ENCODE assay signal across 2 cellular contexts in genomic region chr2:73131807-73132206, GRCh38.
TF ChIP-seq lines count a peak whose summit lies in the region.

No MANE protein-coding gene starts in this region.

TF ChIP-seq in SK-N-SH treated with all-trans-retinoic acid at 6 μM for 48 hours, 23 proteins besides CTCF, POLR2A, EP300 and RAD21 (continued from another document):
- TF ChIP-seq, protein P1, sequence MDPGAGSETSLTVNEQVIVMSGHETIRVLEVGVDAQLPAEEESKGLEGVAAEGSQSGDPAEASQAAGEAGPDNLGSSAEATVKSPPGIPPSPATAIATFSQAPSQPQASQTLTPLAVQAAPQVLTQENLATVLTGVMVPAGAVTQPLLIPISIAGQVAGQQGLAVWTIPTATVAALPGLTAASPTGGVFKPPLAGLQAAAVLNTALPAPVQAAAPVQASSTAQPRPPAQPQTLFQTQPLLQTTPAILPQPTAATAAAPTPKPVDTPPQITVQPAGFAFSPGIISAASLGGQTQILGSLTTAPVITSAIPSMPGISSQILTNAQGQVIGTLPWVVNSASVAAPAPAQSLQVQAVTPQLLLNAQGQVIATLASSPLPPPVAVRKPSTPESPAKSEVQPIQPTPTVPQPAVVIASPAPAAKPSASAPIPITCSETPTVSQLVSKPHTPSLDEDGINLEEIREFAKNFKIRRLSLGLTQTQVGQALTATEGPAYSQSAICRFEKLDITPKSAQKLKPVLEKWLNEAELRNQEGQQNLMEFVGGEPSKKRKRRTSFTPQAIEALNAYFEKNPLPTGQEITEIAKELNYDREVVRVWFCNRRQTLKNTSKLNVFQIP (CRISPR knock-in tag; IDR thresholded peaks at IDR 0.05; ENCODE audit: borderline replicate concordance, low read depth) = no peak
- no peak for TF ChIP-seq CREB5 (CRISPR knock-in tag; IDR thresholded peaks at IDR 0.05; ENCODE audit: low read depth)
- no peak for TF ChIP-seq PATZ1 (CRISPR knock-in tag; IDR thresholded peaks at IDR 0.05; ENCODE audit: borderline replicate concordance)
- no peak for TF ChIP-seq GLIS3 (CRISPR knock-in tag; IDR thresholded peaks at IDR 0.05)
- no peak for TF ChIP-seq ZFP30 (CRISPR knock-in tag; IDR thresholded peaks at IDR 0.05)
- no peak for TF ChIP-seq ESRRG (CRISPR knock-in tag; IDR thresholded peaks at IDR 0.05)
- no peak for TF ChIP-seq RARB (CRISPR knock-in tag; IDR thresholded peaks at IDR 0.05)
- TF ChIP-seq, protein P2, sequence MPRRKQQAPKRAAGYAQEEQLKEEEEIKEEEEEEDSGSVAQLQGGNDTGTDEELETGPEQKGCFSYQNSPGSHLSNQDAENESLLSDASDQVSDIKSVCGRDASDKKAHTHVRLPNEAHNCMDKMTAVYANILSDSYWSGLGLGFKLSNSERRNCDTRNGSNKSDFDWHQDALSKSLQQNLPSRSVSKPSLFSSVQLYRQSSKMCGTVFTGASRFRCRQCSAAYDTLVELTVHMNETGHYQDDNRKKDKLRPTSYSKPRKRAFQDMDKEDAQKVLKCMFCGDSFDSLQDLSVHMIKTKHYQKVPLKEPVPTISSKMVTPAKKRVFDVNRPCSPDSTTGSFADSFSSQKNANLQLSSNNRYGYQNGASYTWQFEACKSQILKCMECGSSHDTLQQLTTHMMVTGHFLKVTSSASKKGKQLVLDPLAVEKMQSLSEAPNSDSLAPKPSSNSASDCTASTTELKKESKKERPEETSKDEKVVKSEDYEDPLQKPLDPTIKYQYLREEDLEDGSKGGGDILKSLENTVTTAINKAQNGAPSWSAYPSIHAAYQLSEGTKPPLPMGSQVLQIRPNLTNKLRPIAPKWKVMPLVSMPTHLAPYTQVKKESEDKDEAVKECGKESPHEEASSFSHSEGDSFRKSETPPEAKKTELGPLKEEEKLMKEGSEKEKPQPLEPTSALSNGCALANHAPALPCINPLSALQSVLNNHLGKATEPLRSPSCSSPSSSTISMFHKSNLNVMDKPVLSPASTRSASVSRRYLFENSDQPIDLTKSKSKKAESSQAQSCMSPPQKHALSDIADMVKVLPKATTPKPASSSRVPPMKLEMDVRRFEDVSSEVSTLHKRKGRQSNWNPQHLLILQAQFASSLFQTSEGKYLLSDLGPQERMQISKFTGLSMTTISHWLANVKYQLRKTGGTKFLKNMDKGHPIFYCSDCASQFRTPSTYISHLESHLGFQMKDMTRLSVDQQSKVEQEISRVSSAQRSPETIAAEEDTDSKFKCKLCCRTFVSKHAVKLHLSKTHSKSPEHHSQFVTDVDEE (CRISPR knock-in tag; IDR thresholded peaks at IDR 0.05) = no peak
- TF ChIP-seq TOX (CRISPR knock-in tag; IDR thresholded peaks at IDR 0.05; ENCODE audit: borderline replicate concordance) = no peak
TF ChIP-seq in SK-N-SH treated with all-trans-retinoic acid at 6 μM for 48 hours: peak in this region for 0.

TF ChIP-seq in SK-N-SH, 30 proteins besides CTCF, POLR2A, EP300 and RAD21 (continued from another document):
- TF ChIP-seq PBX3 (IDR thresholded peaks at IDR 0.05) (no peak), FOXM1 (IDR thresholded peaks at IDR 0.05; ENCODE audit: low read depth) (no peak), YY1 (IDR thresholded peaks at IDR 0.05; ENCODE audit: low read depth) (no peak), SMC3 (IDR thresholded peaks at IDR 0.05; ENCODE audit: low read depth, low read length) (no peak), RFX5 (IDR thresholded peaks at IDR 0.05; ENCODE audit: low read length) (no peak), NRF1 (IDR thresholded peaks at IDR 0.05; ENCODE audit: low read depth, low read length) (no peak), TEAD4 (IDR thresholded peaks at IDR 0.05; ENCODE audit: borderline replicate concordance, insufficient read depth) (no peak), SIN3A (IDR thresholded peaks at IDR 0.05; ENCODE audit: borderline replicate concordance, low read depth, low read length) (no peak)
